In genomic region chr16:17835118-17835949, GRCh38 we compare ENCODE assay signal across 19 cellular contexts.
"Had no signal": no experiment of that assay in that cellular context is flagged by ENCODE, and none has a peak within 500 bp of the region (broad histone marks: within the 10 kb centered on the region; RNA-seq: fewer than 3 reads in every experiment).

No MANE protein-coding gene starts in this region.

- H3K9me3 Mint-ChIP-seq: activated naive CD4-positive, alpha-beta T cell treated with anti-CD3 and anti-CD28 coated beads, Interleukin-2, amount 50 U/mL, for 24 hours; activated T-cell treated with anti-CD3 and anti-CD28 coated beads, Interleukin-2, amount 50 U/mL, for 72 hours; naive thymus-derived CD8-positive, alpha-beta T cell; stimulated activated effector memory CD8-positive, alpha-beta T cell treated with anti-CD3 and anti-CD28 coated beads, Interleukin-12 subunit alpha, Interleukin-12 subunit beta, amount 100 ng/mL, for 72 hours had no signal

- H3K27me3 ChIP-seq: upper lobe of right lung had no signal

- H2AFZ ChIP-seq: parathyroid adenoma had no signal

- DNase-seq: activated CD4-positive, alpha-beta T cell treated with anti-CD3 and anti-CD28 coated beads for 1 hour; activated CD8-positive, alpha-beta memory T cell treated with anti-CD3 and anti-CD28 coated beads for 24 hours; activated effector memory CD4-positive, alpha-beta T cell treated with anti-CD3 and anti-CD28 coated beads, Interleukin-2, amount 50 U/mL, for 16 hours; activated T-cell treated with anti-CD3 and anti-CD28 coated beads, Interleukin-2, amount 50 U/mL, for 72 hours; cerebellar nuclear complex; effector CD4-positive, alpha-beta T cell; lower lobe of right lung; naive thymus-derived CD8-positive, alpha-beta T cell; stimulated activated CD4-positive, alpha-beta T cell treated with anti-CD3 and anti-CD28 coated beads, Interleukin-4, amount 100 ng/mL, for 24 hours; stomach; upper lobe of right lung; WERI-Rb-1 had no signal

- H3K4me1 ChIP-seq: lower lobe of right lung, parathyroid adenoma, stomach, upper lobe of right lung had no signal

- H3K27ac Mint-ChIP-seq: activated naive CD4-positive, alpha-beta T cell treated with anti-CD3 and anti-CD28 coated beads, Interleukin-2, amount 50 U/mL, for 24 hours; activated T-cell treated with anti-CD3 and anti-CD28 coated beads, Interleukin-2, amount 50 U/mL, for 72 hours; naive thymus-derived CD8-positive, alpha-beta T cell; stimulated activated effector memory CD8-positive, alpha-beta T cell treated with anti-CD3 and anti-CD28 coated beads, Interleukin-12 subunit alpha, Interleukin-12 subunit beta, amount 100 ng/mL, for 72 hours had no signal

- H3K4me1 Mint-ChIP-seq: activated naive CD4-positive, alpha-beta T cell treated with anti-CD3 and anti-CD28 coated beads, Interleukin-2, amount 50 U/mL, for 24 hours; naive thymus-derived CD8-positive, alpha-beta T cell; stimulated activated effector memory CD8-positive, alpha-beta T cell treated with anti-CD3 and anti-CD28 coated beads, Interleukin-12 subunit alpha, Interleukin-12 subunit beta, amount 100 ng/mL, for 72 hours had no signal

- ATAC-seq: activated T-cell treated with anti-CD3 and anti-CD28 coated beads, Interleukin-2, amount 50 U/mL, for 72 hours; esophagus mucosa; lower lobe of right lung; naive thymus-derived CD8-positive, alpha-beta T cell; sciatic nerve; stimulated activated effector memory CD8-positive, alpha-beta T cell treated with anti-CD3 and anti-CD28 coated beads, Interleukin-12 subunit alpha, Interleukin-12 subunit beta, amount 100 ng/mL, for 72 hours; upper lobe of right lung had no signal

- H3K36me3 Mint-ChIP-seq: activated naive CD4-positive, alpha-beta T cell treated with anti-CD3 and anti-CD28 coated beads, Interleukin-2, amount 50 U/mL, for 24 hours; naive thymus-derived CD8-positive, alpha-beta T cell; stimulated activated effector memory CD8-positive, alpha-beta T cell treated with anti-CD3 and anti-CD28 coated beads, Interleukin-12 subunit alpha, Interleukin-12 subunit beta, amount 100 ng/mL, for 72 hours had no signal

- H3K36me3 ChIP-seq: lower lobe of right lung, stomach, thoracic aorta, upper lobe of right lung, WERI-Rb-1 had no signal

- H3K4me3 Mint-ChIP-seq: activated naive CD4-positive, alpha-beta T cell treated with anti-CD3 and anti-CD28 coated beads, Interleukin-2, amount 50 U/mL, for 24 hours; activated T-cell treated with anti-CD3 and anti-CD28 coated beads, Interleukin-2, amount 50 U/mL, for 72 hours; naive thymus-derived CD8-positive, alpha-beta T cell; stimulated activated effector memory CD8-positive, alpha-beta T cell treated with anti-CD3 and anti-CD28 coated beads, Interleukin-12 subunit alpha, Interleukin-12 subunit beta, amount 100 ng/mL, for 72 hours had no signal

- H3K4me2 ChIP-seq: smooth muscle cell had no signal

- H3K27ac ChIP-seq: lower lobe of right lung, parathyroid adenoma, stomach, thoracic aorta, upper lobe of right lung, WERI-Rb-1 had no signal

- H3K4me3 ChIP-seq: lower lobe of right lung, smooth muscle cell, stomach, thoracic aorta, upper lobe of right lung had no signal

- H3K79me2 ChIP-seq: parathyroid adenoma had no signal
